26 cellular contexts compared by ENCODE assay signal in the genomic region with DNA sequence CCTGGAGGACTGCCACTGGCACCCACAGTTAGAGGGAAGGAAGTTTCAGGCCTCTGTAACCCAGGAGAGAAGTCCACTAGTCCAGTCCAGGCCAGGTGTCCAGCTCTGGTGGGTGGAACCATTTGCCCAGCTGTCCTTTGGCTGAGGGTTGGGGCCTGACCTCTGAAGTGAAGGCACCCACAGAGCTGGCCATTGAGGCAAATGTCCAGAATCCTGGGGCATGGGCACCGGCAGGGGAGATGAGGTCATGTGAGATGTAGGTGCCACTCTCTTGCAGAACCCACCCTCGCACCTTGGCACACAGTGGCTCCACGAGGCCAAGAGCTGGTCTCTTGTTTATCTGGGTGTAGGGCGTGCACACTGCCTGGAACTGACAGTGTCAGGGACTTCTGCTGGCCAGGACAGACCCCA.
DNase-seq lines count a peak whose midpoint lies in the region; ATAC-seq and TF ChIP-seq lines count a peak whose summit lies in the region.
"Had no signal": no experiment of that assay in that cellular context is flagged by ENCODE, and none has a peak within 500 bp of the region (broad histone marks: within the 10 kb centered on the region; RNA-seq: fewer than 3 reads in every experiment).

No MANE protein-coding gene starts in this region.

- H3K36me3 ChIP-seq in mesendoderm (ENCODE audit: control insufficient read depth, insufficient read depth, low read length) (no peaks in the 10 kb centered on the region), stomach (peaks cover 0 to 4% (median 0%) of the 10 kb centered on the region in 4 donors)
- H3K36me3 ChIP-seq: left lung, Peyer's patch, right lobe of liver, SJCRH30, transverse colon had no signal

- H3K9ac ChIP-seq in mesendoderm (ENCODE audit: low read length) = no peak overlapping the region

- H3K27ac ChIP-seq in mesendoderm (ENCODE audit: low read depth, low read length) = no peak overlapping the region
- no peak overlapping the region for H3K27ac ChIP-seq in stomach
- H3K27ac ChIP-seq: heart left ventricle, left lung, Peyer's patch, right lobe of liver, SJCRH30, transverse colon had no signal

- ATAC-seq in activated CD8-positive, alpha-beta T cell treated with anti-CD3 and anti-CD28 coated beads, Interleukin-2, amount 10 ng/mL, durations not matched to agents 7 days and 5 days = no peak
- no peak for ATAC-seq in activated CD8-positive, alpha-beta T cell treated with anti-CD3 and anti-CD28 coated beads for 36 hours
- ATAC-seq in HG03457 (IDR thresholded peaks at IDR 0.05; ENCODE audit: unreplicated experiment) (no peak), HG03196 (IDR thresholded peaks at IDR 0.05; ENCODE audit: unreplicated experiment) (no peak), GM19397 (IDR thresholded peaks at IDR 0.05; ENCODE audit: unreplicated experiment) (no peak)
- ATAC-seq: activated T-helper 17 cell treated with anti-CD3 and anti-CD28 coated beads, Interleukin-2, amount 50 U/mL, for 72 hours; left lung; right lobe of liver had no signal

- H3K4me2 ChIP-seq in mesendoderm (ENCODE audit: low read length) = no peak overlapping the region

- H3K4me3 Mint-ChIP-seq in activated CD8-positive, alpha-beta T cell treated with anti-CD3 and anti-CD28 coated beads, Interleukin-2, amount 10 ng/mL, durations not matched to agents 7 days and 5 days = no peak overlapping the region
- no peak overlapping the region for H3K4me3 Mint-ChIP-seq in activated CD8-positive, alpha-beta T cell treated with anti-CD3 and anti-CD28 coated beads for 36 hours
- H3K4me3 Mint-ChIP-seq: activated naive CD8-positive, alpha-beta T cell; activated T-helper 17 cell treated with anti-CD3 and anti-CD28 coated beads, Interleukin-2, amount 50 U/mL, for 72 hours; central memory CD8-positive, alpha-beta T cell; nephron progenitor cell had no signal

- no CpG with 5 or more reads among the region's 4 CpGs for WGBS in mesendoderm (ENCODE audit: extremely low coverage, insufficient coverage, low lambda C conversion rate)
- 82 to 92% (median 88%) methylated on average over 4 of the region's 4 CpGs for whole genome bisulfite sequencing in stomach, 5 donors

- H4K8ac ChIP-seq in mesendoderm (ENCODE audit: low read depth, low read length) = no peak overlapping the region

- H3K9me3 ChIP-seq in stomach = no peaks in the 10 kb centered on the region
- H3K9me3 ChIP-seq: heart left ventricle, left lung, Peyer's patch, right lobe of liver, SJCRH30, transverse colon had no signal

- H3K27me3 ChIP-seq in mesendoderm (ENCODE audit: insufficient read depth, low read length, poor library complexity) = no peaks in the 10 kb centered on the region
- no peaks in the 10 kb centered on the region for H3K27me3 ChIP-seq in stomach
- H3K27me3 ChIP-seq: heart left ventricle, left lung, Peyer's patch, right lobe of liver, SJCRH30, transverse colon had no signal

- intact Hi-C loops in activated CD8-positive, alpha-beta T cell treated with anti-CD3 and anti-CD28 coated beads for 36 hours (cut with micrococcal nuclease) = no loop called here
- intact Hi-C loops in stomach (cut with DNase I; ENCODE audit: low total_unique reads) = no loop called here

- H4K5ac ChIP-seq in mesendoderm (ENCODE audit: low read length) = no peak overlapping the region

- no peak for TF ChIP-seq EP300 in stomach (IDR thresholded peaks at IDR 0.05)

- no peak overlapping the region for H3K27ac Mint-ChIP-seq in activated CD8-positive, alpha-beta T cell treated with anti-CD3 and anti-CD28 coated beads, Interleukin-2, amount 10 ng/mL, durations not matched to agents 7 days and 5 days
- no peak overlapping the region for H3K27ac Mint-ChIP-seq in activated CD8-positive, alpha-beta T cell treated with anti-CD3 and anti-CD28 coated beads for 36 hours
- H3K27ac Mint-ChIP-seq: activated naive CD8-positive, alpha-beta T cell; activated T-helper 17 cell treated with anti-CD3 and anti-CD28 coated beads, Interleukin-2, amount 50 U/mL, for 72 hours; nephron progenitor cell had no signal

- H3K56ac ChIP-seq in mesendoderm (ENCODE audit: low read length) = no peak overlapping the region

- DNase-seq in activated CD8-positive, alpha-beta T cell treated with anti-CD3 and anti-CD28 coated beads, Interleukin-2, amount 10 ng/mL, durations not matched to agents 7 days and 5 days = peak; percentile 13
- no peak for DNase-seq in activated CD8-positive, alpha-beta T cell treated with anti-CD3 and anti-CD28 coated beads for 36 hours
- DNase-seq in activated CD8-positive, alpha-beta memory T cell treated with anti-CD3 and anti-CD28 coated beads, Interleukin-2, amount 50 U/mL, for 48 hours = peak; percentile 36
- no peak for DNase-seq in mesendoderm
- DNase-seq in stomach = peak; percentile 19
- DNase-seq: activated CD4-positive, alpha-beta T cell treated with anti-CD3 and anti-CD28 coated beads for 1 hour; AML-193; DMS79 treated with DMSO at 0.1 percent for 48 hours; effector CD4-positive, alpha-beta T cell; erythroblast; foreskin fibroblast; left lung; NCI-H187; NCI-H526; nephron progenitor cell; SJCRH30 had no signal

- H3K18ac ChIP-seq in mesendoderm (ENCODE audit: low read length) = no peak overlapping the region

- H2BK15ac ChIP-seq in mesendoderm (replicated peaks; ENCODE audit: low read depth) = no peak overlapping the region

- no peak overlapping the region for H3K4ac ChIP-seq in mesendoderm (ENCODE audit: low read depth, low read length)

- H3K4me1 Mint-ChIP-seq in activated CD8-positive, alpha-beta T cell treated with anti-CD3 and anti-CD28 coated beads, Interleukin-2, amount 10 ng/mL, durations not matched to agents 7 days and 5 days (ENCODE audit: low read depth) = peaks cover 12% of the 10 kb centered on the region
- no peaks in the 10 kb centered on the region for H3K4me1 Mint-ChIP-seq in activated CD8-positive, alpha-beta T cell treated with anti-CD3 and anti-CD28 coated beads for 36 hours (ENCODE audit: low read depth)

- no peak for TF ChIP-seq CTCF in activated CD8-positive, alpha-beta T cell treated with anti-CD3 and anti-CD28 coated beads for 36 hours (IDR thresholded peaks at IDR 0.05)
- no peak for TF ChIP-seq CTCF in stomach (IDR thresholded peaks at IDR 0.05)

- H3K9me3 Mint-ChIP-seq in activated CD8-positive, alpha-beta T cell treated with anti-CD3 and anti-CD28 coated beads, Interleukin-2, amount 10 ng/mL, durations not matched to agents 7 days and 5 days (ENCODE audit: insufficient read depth) = no peaks in the 10 kb centered on the region
- H3K9me3 Mint-ChIP-seq in activated CD8-positive, alpha-beta T cell treated with anti-CD3 and anti-CD28 coated beads for 36 hours = no peaks in the 10 kb centered on the region
- H3K9me3 Mint-ChIP-seq: activated T-helper 17 cell treated with anti-CD3 and anti-CD28 coated beads, Interleukin-2, amount 50 U/mL, for 72 hours; central memory CD8-positive, alpha-beta T cell; nephron progenitor cell had no signal

- H2AK5ac ChIP-seq in mesendoderm (ENCODE audit: low read length) = no peak overlapping the region

- POLR2A ChIA-PET in activated CD8-positive, alpha-beta T cell treated with anti-CD3 and anti-CD28 coated beads, Interleukin-2, amount 10 ng/mL, durations not matched to agents 7 days and 5 days (lab: Charles Lee) = no interaction called here
- POLR2A ChIA-PET in activated CD8-positive, alpha-beta T cell treated with anti-CD3 and anti-CD28 coated beads for 36 hours (lab: Charles Lee) = no interaction called here

- peak overlapping the region; percentile 31 for H3K23ac ChIP-seq in mesendoderm (ENCODE audit: low read length)

- H2BK5ac ChIP-seq in mesendoderm (ENCODE audit: low read length) = no peak overlapping the region

- H2BK120ac ChIP-seq in mesendoderm (ENCODE audit: low read depth, low read length) = no peak overlapping the region

- no peak overlapping the region for H3K4me3 ChIP-seq in mesendoderm (ENCODE audit: low read length)
- no peak overlapping the region for H3K4me3 ChIP-seq in stomach
- H3K4me3 ChIP-seq: heart left ventricle, left lung, Peyer's patch, right lobe of liver, SJCRH30, transverse colon had no signal

- CTCF ChIA-PET in activated CD8-positive, alpha-beta T cell treated with anti-CD3 and anti-CD28 coated beads, Interleukin-2, amount 10 ng/mL, durations not matched to agents 7 days and 5 days (lab: Charles Lee) = interaction anchor here (1.0 to 2.3 kb wide), 2 partner anchors 13 to 261 kb away, joined by 3 to 17 read pairs; no protein-coding TSS in a partner anchor
- CTCF ChIA-PET in activated CD8-positive, alpha-beta T cell treated with anti-CD3 and anti-CD28 coated beads for 36 hours (lab: Charles Lee) = interaction anchor here (0.8 to 2.6 kb wide), 3 partner anchors 11 to 38 kb away, joined by 3 to 25 read pairs (median 4); no protein-coding TSS in a partner anchor

- H3K4me1 ChIP-seq in mesendoderm (ENCODE audit: control insufficient read depth, low read depth, low read length) (peaks cover 2% of the 10 kb centered on the region), stomach (peaks cover 0 to 9% (median 4%) of the 10 kb centered on the region in 4 donors)
- H3K4me1 ChIP-seq: right lobe of liver, SJCRH30 had no signal

- peaks cover 27% of the 10 kb centered on the region for H3K27me3 Mint-ChIP-seq in activated CD8-positive, alpha-beta T cell treated with anti-CD3 and anti-CD28 coated beads, Interleukin-2, amount 10 ng/mL, durations not matched to agents 7 days and 5 days (ENCODE audit: low read depth)
- peaks cover 29% of the 10 kb centered on the region for H3K27me3 Mint-ChIP-seq in activated CD8-positive, alpha-beta T cell treated with anti-CD3 and anti-CD28 coated beads for 36 hours

- H3K79me1 ChIP-seq in mesendoderm (ENCODE audit: low read length) = no peaks in the 10 kb centered on the region

- H3K79me2 ChIP-seq in mesendoderm (ENCODE audit: control insufficient read depth, insufficient read depth, low read length) = no peaks in the 10 kb centered on the region

- H3K36me3 Mint-ChIP-seq in activated CD8-positive, alpha-beta T cell treated with anti-CD3 and anti-CD28 coated beads, Interleukin-2, amount 10 ng/mL, durations not matched to agents 7 days and 5 days (ENCODE audit: low read depth) = no peaks in the 10 kb centered on the region
- H3K36me3 Mint-ChIP-seq in activated CD8-positive, alpha-beta T cell treated with anti-CD3 and anti-CD28 coated beads for 36 hours (ENCODE audit: low read depth) = no peaks in the 10 kb centered on the region
- H3K36me3 Mint-ChIP-seq: activated naive CD8-positive, alpha-beta T cell had no signal

- TF ChIP-seq POLR2A in stomach (IDR thresholded peaks at IDR 0.05) = no peak

Comparison
In these comparisons a context has a peak if more than half of its experiments do, and no peak if none do; other contexts are left out.
1. DNase-seq: peak in activated CD8-positive, alpha-beta T cell treated with anti-CD3 and anti-CD28 coated beads, Interleukin-2, amount 10 ng/mL, durations not matched to agents 7 days and 5 days (single experiment), activated CD8-positive, alpha-beta memory T cell treated with anti-CD3 and anti-CD28 coated beads, Interleukin-2, amount 50 U/mL, for 48 hours (single experiment) and stomach (single experiment); none in activated CD8-positive, alpha-beta T cell treated with anti-CD3 and anti-CD28 coated beads for 36 hours (single experiment) and mesendoderm (single experiment).